In the genomic region with DNA sequence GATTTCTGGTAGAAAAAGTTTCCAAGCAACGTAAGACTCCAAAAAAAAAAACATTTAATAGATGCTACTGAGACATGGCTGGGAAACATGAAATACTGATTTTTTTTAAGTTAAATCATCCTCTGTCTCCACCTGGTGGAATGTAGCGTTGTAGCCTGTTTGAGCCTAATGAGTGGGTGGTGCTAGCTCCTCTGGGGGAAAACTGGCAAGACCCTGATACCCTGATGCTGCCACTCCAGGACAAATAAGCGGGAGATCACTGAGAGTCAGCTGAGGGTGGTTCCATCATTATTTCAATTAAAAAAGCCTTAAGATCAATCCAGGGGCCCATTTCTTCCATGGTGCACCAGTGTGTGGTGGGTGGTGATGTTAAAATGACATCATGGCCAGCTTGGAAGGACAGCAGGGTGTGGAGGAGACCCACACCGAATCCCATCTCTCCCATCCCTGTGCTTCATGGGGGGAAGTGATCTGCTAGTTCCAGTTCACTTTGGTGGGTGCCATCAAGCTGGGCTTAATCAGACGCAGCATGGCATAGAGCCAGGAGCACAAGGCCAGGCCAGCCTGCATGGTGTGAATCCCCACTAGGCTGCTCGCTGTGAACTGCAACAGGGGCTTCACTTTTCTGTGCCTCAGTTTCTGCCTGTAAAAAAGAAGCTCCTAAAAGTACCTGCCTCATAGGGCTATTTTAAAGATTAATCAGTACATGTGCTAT, we compare ENCODE assay signal across 11 cellular contexts. TPM values are rescaled to one million over a fixed set of nuclear protein-coding genes. Genes with fewer than 3 reads are reported as not detected.
A peak's percentile ranks its signal among the peaks of the same experiment; 100 is the strongest.
DNase-seq lines count a peak whose midpoint lies in the region; ATAC-seq and TF ChIP-seq lines count a peak whose summit lies in the region.
"Had no signal": no experiment of that assay in that cellular context is flagged by ENCODE, and none has a peak within 500 bp of the region (broad histone marks: within the 10 kb centered on the region; RNA-seq: fewer than 3 reads in every experiment).

No MANE protein-coding gene starts in this region.

- H4K20me1 ChIP-seq in GM23338 (replicated peaks; ENCODE audit: insufficient read depth) (no peaks in the 10 kb centered on the region), hepatocyte (ENCODE audit: insufficient read depth, poor library complexity, severe bottlenecking) (no peaks in the 10 kb centered on the region)

- H3K4me2 ChIP-seq in GM23338 (no peak overlapping the region), hepatocyte (no peak overlapping the region)

- no peaks in the 10 kb centered on the region; the same call in 2 of the 3 replicates for H3K4me1 Mint-ChIP-seq in GM23338

- H3K36me3 ChIP-seq in GM23338 (ENCODE audit: insufficient read depth) = 0 out of 2 replicates have a peak, but pooled peaks cover 5% of the 10 kb centered on the region
- no peaks in the 10 kb centered on the region for H3K36me3 ChIP-seq in hepatocyte (replicated peaks; ENCODE audit: insufficient read depth, low read depth)

- no peak overlapping the region; the same call in 2 of the 3 replicates for H3K4me3 Mint-ChIP-seq in GM23338

- peaks cover 10% of the 10 kb centered on the region; the same call in 1 of the 2 replicates for H3F3A ChIP-seq in GM23338 (replicated peaks; ENCODE audit: low read depth)

- no peak overlapping the region for H3K4me3 ChIP-seq in AG10803 (ENCODE audit: low read length)
- no peak overlapping the region for H3K4me3 ChIP-seq in GM23338
- no peak overlapping the region for H3K4me3 ChIP-seq in hepatocyte
- H3K4me3 ChIP-seq: tibial nerve had no signal

- no peak overlapping the region for H2AFZ ChIP-seq in GM23338
- H2AFZ ChIP-seq in hepatocyte = no peak overlapping the region

- no peaks in the 10 kb centered on the region for H3K9me3 ChIP-seq in hepatocyte (ENCODE audit: low read depth)
- H3K9me3 ChIP-seq: tibial nerve had no signal

- ATAC-seq in GM23338 (peak; percentile 72), HG03460 (IDR thresholded peaks at IDR 0.05; ENCODE audit: unreplicated experiment) (no peak), HG03520 (IDR thresholded peaks at IDR 0.05; ENCODE audit: unreplicated experiment) (no peak)

- H3K9me3 Mint-ChIP-seq in GM23338 = no peaks in the 10 kb centered on the region

- H3K79me2 ChIP-seq in GM23338 (replicated peaks; ENCODE audit: insufficient read depth) (no peaks in the 10 kb centered on the region), hepatocyte (no peaks in the 10 kb centered on the region)

- H3K27me3 ChIP-seq in GM23338 (ENCODE audit: insufficient read depth) (no peaks in the 10 kb centered on the region), hepatocyte (no peaks in the 10 kb centered on the region)
- H3K27me3 ChIP-seq: tibial nerve had no signal

- no peaks in the 10 kb centered on the region for H3K4me1 ChIP-seq in GM23338 (ENCODE audit: insufficient read depth)
- H3K4me1 ChIP-seq in hepatocyte (ENCODE audit: insufficient read depth) = peaks cover 20% of the 10 kb centered on the region
- H3K4me1 ChIP-seq: tibial nerve had no signal

- H3K9me2 ChIP-seq in GM23338 (ENCODE audit: insufficient read depth) (no peaks in the 10 kb centered on the region), hepatocyte (replicated peaks; ENCODE audit: insufficient read depth) (no peaks in the 10 kb centered on the region)

- DNase-seq in AG10803 (ENCODE audit: low read depth) (no peak), GM23338 (ENCODE audit: low spot score) (peak; percentile 57), SW480 (ENCODE audit: low spot score) (peak; percentile 26), hepatocyte (ENCODE audit: low spot score) (no peak), middle frontal gyrus (ENCODE audit: extremely low spot score, low spot score) (no peak), anterior cingulate cortex (lab: John Stamatoyannopoulos, UW) (no peak)
- DNase-seq: NCI-H1930 had no signal

- H3K27me3 Mint-ChIP-seq in GM23338 (ENCODE audit: insufficient read depth, low read depth, poor library complexity) = peaks cover under 1% of the 10 kb centered on the region

- TF ChIP-seq CTCF in AG10803 (conservative IDR thresholded peaks at IDR 0.05; ENCODE audit: low read length) (peak; percentile 39), GM23338 (conservative IDR thresholded peaks at IDR 0.05; ENCODE audit: low read depth in 2 of 2) (peak; percentile 55 to 61), hepatocyte (IDR thresholded peaks at IDR 0.05; ENCODE audit: poor library complexity) (peak; percentile 35)

- 83% methylated on average over 6 of the region's 6 CpGs for whole genome bisulfite sequencing in hepatocyte (ENCODE audit: low lambda C conversion rate, missing lambda C conversion rate)

- peaks cover 56% of the 10 kb centered on the region for H3K36me3 Mint-ChIP-seq in GM23338 (ENCODE audit: low read depth)

- no peak overlapping the region for H3K27ac ChIP-seq in GM23338 (ENCODE audit: low read depth)
- H3K27ac ChIP-seq in hepatocyte = no peak overlapping the region
- H3K27ac ChIP-seq: tibial nerve had no signal

- H3K27ac Mint-ChIP-seq in GM23338 = no peak overlapping the region; the same call in 1 of the 2 replicates

TF ChIP-seq in GM23338, 12 proteins besides CTCF, POLR2A, EP300 and RAD21 (continues in another document):
- TF ChIP-seq, protein P1, sequence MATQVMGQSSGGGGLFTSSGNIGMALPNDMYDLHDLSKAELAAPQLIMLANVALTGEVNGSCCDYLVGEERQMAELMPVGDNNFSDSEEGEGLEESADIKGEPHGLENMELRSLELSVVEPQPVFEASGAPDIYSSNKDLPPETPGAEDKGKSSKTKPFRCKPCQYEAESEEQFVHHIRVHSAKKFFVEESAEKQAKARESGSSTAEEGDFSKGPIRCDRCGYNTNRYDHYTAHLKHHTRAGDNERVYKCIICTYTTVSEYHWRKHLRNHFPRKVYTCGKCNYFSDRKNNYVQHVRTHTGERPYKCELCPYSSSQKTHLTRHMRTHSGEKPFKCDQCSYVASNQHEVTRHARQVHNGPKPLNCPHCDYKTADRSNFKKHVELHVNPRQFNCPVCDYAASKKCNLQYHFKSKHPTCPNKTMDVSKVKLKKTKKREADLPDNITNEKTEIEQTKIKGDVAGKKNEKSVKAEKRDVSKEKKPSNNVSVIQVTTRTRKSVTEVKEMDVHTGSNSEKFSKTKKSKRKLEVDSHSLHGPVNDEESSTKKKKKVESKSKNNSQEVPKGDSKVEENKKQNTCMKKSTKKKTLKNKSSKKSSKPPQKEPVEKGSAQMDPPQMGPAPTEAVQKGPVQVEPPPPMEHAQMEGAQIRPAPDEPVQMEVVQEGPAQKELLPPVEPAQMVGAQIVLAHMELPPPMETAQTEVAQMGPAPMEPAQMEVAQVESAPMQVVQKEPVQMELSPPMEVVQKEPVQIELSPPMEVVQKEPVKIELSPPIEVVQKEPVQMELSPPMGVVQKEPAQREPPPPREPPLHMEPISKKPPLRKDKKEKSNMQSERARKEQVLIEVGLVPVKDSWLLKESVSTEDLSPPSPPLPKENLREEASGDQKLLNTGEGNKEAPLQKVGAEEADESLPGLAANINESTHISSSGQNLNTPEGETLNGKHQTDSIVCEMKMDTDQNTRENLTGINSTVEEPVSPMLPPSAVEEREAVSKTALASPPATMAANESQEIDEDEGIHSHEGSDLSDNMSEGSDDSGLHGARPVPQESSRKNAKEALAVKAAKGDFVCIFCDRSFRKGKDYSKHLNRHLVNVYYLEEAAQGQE (IDR thresholded peaks at IDR 0.05; ENCODE audit: unreplicated experiment) = no peak
- TF ChIP-seq ZNF331 (CRISPR knock-in tag; IDR thresholded peaks at IDR 0.05; ENCODE audit: low read depth) (no peak), NANOG (IDR thresholded peaks at IDR 0.05; ENCODE audit: borderline replicate concordance) (no peak), POLR2AphosphoS5 (IDR thresholded peaks at IDR 0.05; ENCODE audit: low read depth) (no peak), CREB1 (CRISPR knock-in tag; IDR thresholded peaks at IDR 0.05; ENCODE audit: low read depth) (no peak), JUNB (IDR thresholded peaks at IDR 0.05; ENCODE audit: unreplicated experiment) (no peak), EZH2 (IDR thresholded peaks at IDR 0.05; ENCODE audit: low read depth, unreplicated experiment) (no peak)
- TF ChIP-seq, protein P2, sequence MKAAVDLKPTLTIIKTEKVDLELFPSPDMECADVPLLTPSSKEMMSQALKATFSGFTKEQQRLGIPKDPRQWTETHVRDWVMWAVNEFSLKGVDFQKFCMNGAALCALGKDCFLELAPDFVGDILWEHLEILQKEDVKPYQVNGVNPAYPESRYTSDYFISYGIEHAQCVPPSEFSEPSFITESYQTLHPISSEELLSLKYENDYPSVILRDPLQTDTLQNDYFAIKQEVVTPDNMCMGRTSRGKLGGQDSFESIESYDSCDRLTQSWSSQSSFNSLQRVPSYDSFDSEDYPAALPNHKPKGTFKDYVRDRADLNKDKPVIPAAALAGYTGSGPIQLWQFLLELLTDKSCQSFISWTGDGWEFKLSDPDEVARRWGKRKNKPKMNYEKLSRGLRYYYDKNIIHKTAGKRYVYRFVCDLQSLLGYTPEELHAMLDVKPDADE (IDR thresholded peaks at IDR 0.05) = no peak

RNA-seq across cellular contexts. Expression of a gene that starts 12.8 kb away (rescaled TPM):
- total RNA-seq in GM23338 (2014; rRNA removed; shearing (Covaris generic)) = 42.7 and 49.3 TPM in 2 replicates
- 33.7 and 36.2 TPM in 2 replicates for polyA plus RNA-seq in GM23338 (2016; fragmentation: Nextera tagmentation; extraction: Ambion mirVana)
- total RNA-seq in hepatocyte = 38.6 and 42.8 TPM in 2 replicates
- polyA plus RNA-seq in hepatocyte = 26.8 and 27.7 TPM in 2 replicates

RNA-seq across cellular contexts. Expression of a gene that starts 35.7 kb away (rescaled TPM):
- total RNA-seq in GM23338 (2014; rRNA removed; shearing (Covaris generic)) = 0.56 TPM in 1 of 2 replicates, not detected in the other
- polyA plus RNA-seq in GM23338 (2016; fragmentation: Nextera tagmentation; extraction: Ambion mirVana) (not detected in 2 replicates), hepatocyte (0.41 TPM in 1 of 2 replicates, not detected in the other)
- 0.72 and 0.93 TPM in 2 replicates for total RNA-seq in hepatocyte

RNA-seq across cellular contexts. Expression of a gene that starts 57.3 kb away (rescaled TPM):
- total RNA-seq in GM23338 (2014; rRNA removed; shearing (Covaris generic)) = 4.0 and 5.2 TPM in 2 replicates
- polyA plus RNA-seq in GM23338 (2016; fragmentation: Nextera tagmentation; extraction: Ambion mirVana) (9.1 and 10.6 TPM in 2 replicates), hepatocyte (0.75 and 3.1 TPM in 2 replicates)
- total RNA-seq in hepatocyte = 0.43 and 0.92 TPM in 2 replicates
- total RNA-seq: cardiac septum, tibial nerve had no signal

Comparison
In these comparisons a context has a peak if more than half of its experiments do, and no peak if none do; other contexts are left out.
1. DNase-seq: peak in GM23338 (single experiment) and SW480 (single experiment); none in AG10803 (single experiment), hepatocyte (single experiment), middle frontal gyrus (single experiment) and anterior cingulate cortex (0 of 58).
2. Peak in every context shown above with its lines, with median percentiles within 50 percentile points of each other: CTCF ChIP-seq.